Comparison of ENCODE assay signal across 1 cellular context in genomic region chr9:122125158-122125890, GRCh38.
TF ChIP-seq lines count a peak whose summit lies in the region.

No MANE protein-coding gene starts in this region.

TF ChIP-seq in HepG2, 621 proteins besides CTCF, POLR2A, EP300 and RAD21 (continued from another document and continues in another):
- TF ChIP-seq MTF1 (CRISPR knock-in tag; IDR thresholded peaks at IDR 0.05) (no peak), HBP1 (CRISPR knock-in tag; IDR thresholded peaks at IDR 0.05; ENCODE audit: low read depth) (0 out of 2 replicates have a peak, but pooled peaks have one; percentile 10), PHF20 (CRISPR knock-in tag; IDR thresholded peaks at IDR 0.05) (no peak), ZMYM4 (CRISPR knock-in tag; IDR thresholded peaks at IDR 0.05) (0 out of 2 replicates have a peak, but pooled peaks have one; percentile 18), ZC3H4 (CRISPR knock-in tag; IDR thresholded peaks at IDR 0.05; ENCODE audit: borderline replicate concordance) (no peak), TOE1 (CRISPR knock-in tag; IDR thresholded peaks at IDR 0.05) (no peak), ZNF235 (CRISPR knock-in tag; IDR thresholded peaks at IDR 0.05; ENCODE audit: borderline replicate concordance) (no peak), ZNF678 (CRISPR knock-in tag; IDR thresholded peaks at IDR 0.05) (no peak), ZNF335 (CRISPR knock-in tag; IDR thresholded peaks at IDR 0.05) (no peak), ZNF580 (CRISPR knock-in tag; IDR thresholded peaks at IDR 0.05; ENCODE audit: borderline replicate concordance, low read depth) (no peak), ZNF792 (CRISPR knock-in tag; IDR thresholded peaks at IDR 0.05) (no peak), PRDM10 (CRISPR knock-in tag; IDR thresholded peaks at IDR 0.05; ENCODE audit: low read depth) (no peak), MYC (CRISPR knock-in tag; IDR thresholded peaks at IDR 0.05; ENCODE audit: borderline replicate concordance) (0 out of 2 replicates have a peak, but pooled peaks have one; percentile 23), SRSF4 (IDR thresholded peaks at IDR 0.05; ENCODE audit: low read depth, low read length, poor library complexity, severe bottlenecking) (no peak), ZNF576 (CRISPR knock-in tag; IDR thresholded peaks at IDR 0.05) (no peak), SP5 (CRISPR knock-in tag; IDR thresholded peaks at IDR 0.05; ENCODE audit: borderline replicate concordance, low read depth) (no peak), ZFP91 (CRISPR knock-in tag; IDR thresholded peaks at IDR 0.05; ENCODE audit: borderline replicate concordance) (peak; percentile 44; the same call in 1 of the 2 replicates), ATF7 (IDR thresholded peaks at IDR 0.05) (no peak), ATF7 (CRISPR knock-in tag; IDR thresholded peaks at IDR 0.05) (no peak), PTBP1 (IDR thresholded peaks at IDR 0.05; ENCODE audit: low read depth, low read length, poor library complexity, severe bottlenecking) (no peak), SYNCRIP (IDR thresholded peaks at IDR 0.05; ENCODE audit: insufficient read depth, low read depth, low read length) (no peak), ASH2L (IDR thresholded peaks at IDR 0.05; ENCODE audit: insufficient read length, low read depth, low read length) (peak; percentile 25), NFIC (IDR thresholded peaks at IDR 0.05; ENCODE audit: low read length) (no peak), ZKSCAN5 (CRISPR knock-in tag; IDR thresholded peaks at IDR 0.05) (no peak), CEBPG (CRISPR knock-in tag; IDR thresholded peaks at IDR 0.05) (no peak), E2F2 (CRISPR knock-in tag; IDR thresholded peaks at IDR 0.05; ENCODE audit: borderline replicate concordance) (no peak), MLXIP (CRISPR knock-in tag; IDR thresholded peaks at IDR 0.05; ENCODE audit: borderline replicate concordance) (no peak), ZNF788 (CRISPR knock-in tag; IDR thresholded peaks at IDR 0.05; ENCODE audit: borderline replicate concordance) (no peak), MEIS2 (CRISPR knock-in tag; IDR thresholded peaks at IDR 0.05) (0 out of 2 replicates have a peak, but pooled peaks have one; percentile 41), DMAP1 (CRISPR knock-in tag; IDR thresholded peaks at IDR 0.05) (no peak), ZBTB20 (CRISPR knock-in tag; IDR thresholded peaks at IDR 0.05; ENCODE audit: borderline replicate concordance, low read depth) (peak; percentile 51; the same call in 1 of the 2 replicates), ZFP82 (CRISPR knock-in tag; IDR thresholded peaks at IDR 0.05; ENCODE audit: borderline replicate concordance) (no peak), POLR2AphosphoS5 (IDR thresholded peaks at IDR 0.05; ENCODE audit: low read depth, low read length) (no peak), HNF4G (IDR thresholded peaks at IDR 0.05; ENCODE audit: borderline replicate concordance, low read depth, low read length) (no peak), HNF4G (CRISPR knock-in tag; IDR thresholded peaks at IDR 0.05; ENCODE audit: borderline replicate concordance, low read depth) (no peak)
- TF ChIP-seq, protein P1, sequence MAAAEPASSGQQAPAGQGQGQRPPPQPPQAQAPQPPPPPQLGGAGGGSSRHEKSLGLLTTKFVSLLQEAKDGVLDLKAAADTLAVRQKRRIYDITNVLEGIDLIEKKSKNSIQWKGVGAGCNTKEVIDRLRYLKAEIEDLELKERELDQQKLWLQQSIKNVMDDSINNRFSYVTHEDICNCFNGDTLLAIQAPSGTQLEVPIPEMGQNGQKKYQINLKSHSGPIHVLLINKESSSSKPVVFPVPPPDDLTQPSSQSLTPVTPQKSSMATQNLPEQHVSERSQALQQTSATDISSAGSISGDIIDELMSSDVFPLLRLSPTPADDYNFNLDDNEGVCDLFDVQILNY (CRISPR knock-in tag; conservative IDR thresholded peaks at IDR 0.05): no peak
- TF ChIP-seq, protein P2, sequence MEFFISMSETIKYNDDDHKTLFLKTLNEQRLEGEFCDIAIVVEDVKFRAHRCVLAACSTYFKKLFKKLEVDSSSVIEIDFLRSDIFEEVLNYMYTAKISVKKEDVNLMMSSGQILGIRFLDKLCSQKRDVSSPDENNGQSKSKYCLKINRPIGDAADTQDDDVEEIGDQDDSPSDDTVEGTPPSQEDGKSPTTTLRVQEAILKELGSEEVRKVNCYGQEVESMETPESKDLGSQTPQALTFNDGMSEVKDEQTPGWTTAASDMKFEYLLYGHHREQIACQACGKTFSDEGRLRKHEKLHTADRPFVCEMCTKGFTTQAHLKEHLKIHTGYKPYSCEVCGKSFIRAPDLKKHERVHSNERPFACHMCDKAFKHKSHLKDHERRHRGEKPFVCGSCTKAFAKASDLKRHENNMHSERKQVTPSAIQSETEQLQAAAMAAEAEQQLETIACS (CRISPR knock-in tag; IDR thresholded peaks at IDR 0.05): no peak
- TF ChIP-seq, protein P3, sequence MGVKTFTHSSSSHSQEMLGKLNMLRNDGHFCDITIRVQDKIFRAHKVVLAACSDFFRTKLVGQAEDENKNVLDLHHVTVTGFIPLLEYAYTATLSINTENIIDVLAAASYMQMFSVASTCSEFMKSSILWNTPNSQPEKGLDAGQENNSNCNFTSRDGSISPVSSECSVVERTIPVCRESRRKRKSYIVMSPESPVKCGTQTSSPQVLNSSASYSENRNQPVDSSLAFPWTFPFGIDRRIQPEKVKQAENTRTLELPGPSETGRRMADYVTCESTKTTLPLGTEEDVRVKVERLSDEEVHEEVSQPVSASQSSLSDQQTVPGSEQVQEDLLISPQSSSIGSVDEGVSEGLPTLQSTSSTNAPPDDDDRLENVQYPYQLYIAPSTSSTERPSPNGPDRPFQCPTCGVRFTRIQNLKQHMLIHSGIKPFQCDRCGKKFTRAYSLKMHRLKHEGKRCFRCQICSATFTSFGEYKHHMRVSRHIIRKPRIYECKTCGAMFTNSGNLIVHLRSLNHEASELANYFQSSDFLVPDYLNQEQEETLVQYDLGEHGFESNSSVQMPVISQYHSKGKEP (CRISPR knock-in tag; IDR thresholded peaks at IDR 0.05): no peak
- TF ChIP-seq, protein P4, sequence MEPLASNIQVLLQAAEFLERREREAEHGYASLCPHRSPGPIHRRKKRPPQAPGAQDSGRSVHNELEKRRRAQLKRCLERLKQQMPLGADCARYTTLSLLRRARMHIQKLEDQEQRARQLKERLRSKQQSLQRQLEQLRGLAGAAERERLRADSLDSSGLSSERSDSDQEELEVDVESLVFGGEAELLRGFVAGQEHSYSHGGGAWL (CRISPR knock-in tag; IDR thresholded peaks at IDR 0.05): no peak
- TF ChIP-seq, protein P5, sequence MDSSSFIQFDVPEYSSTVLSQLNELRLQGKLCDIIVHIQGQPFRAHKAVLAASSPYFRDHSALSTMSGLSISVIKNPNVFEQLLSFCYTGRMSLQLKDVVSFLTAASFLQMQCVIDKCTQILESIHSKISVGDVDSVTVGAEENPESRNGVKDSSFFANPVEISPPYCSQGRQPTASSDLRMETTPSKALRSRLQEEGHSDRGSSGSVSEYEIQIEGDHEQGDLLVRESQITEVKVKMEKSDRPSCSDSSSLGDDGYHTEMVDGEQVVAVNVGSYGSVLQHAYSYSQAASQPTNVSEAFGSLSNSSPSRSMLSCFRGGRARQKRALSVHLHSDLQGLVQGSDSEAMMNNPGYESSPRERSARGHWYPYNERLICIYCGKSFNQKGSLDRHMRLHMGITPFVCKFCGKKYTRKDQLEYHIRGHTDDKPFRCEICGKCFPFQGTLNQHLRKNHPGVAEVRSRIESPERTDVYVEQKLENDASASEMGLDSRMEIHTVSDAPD (CRISPR knock-in tag; IDR thresholded peaks at IDR 0.05): no peak
- TF ChIP-seq, protein P6, sequence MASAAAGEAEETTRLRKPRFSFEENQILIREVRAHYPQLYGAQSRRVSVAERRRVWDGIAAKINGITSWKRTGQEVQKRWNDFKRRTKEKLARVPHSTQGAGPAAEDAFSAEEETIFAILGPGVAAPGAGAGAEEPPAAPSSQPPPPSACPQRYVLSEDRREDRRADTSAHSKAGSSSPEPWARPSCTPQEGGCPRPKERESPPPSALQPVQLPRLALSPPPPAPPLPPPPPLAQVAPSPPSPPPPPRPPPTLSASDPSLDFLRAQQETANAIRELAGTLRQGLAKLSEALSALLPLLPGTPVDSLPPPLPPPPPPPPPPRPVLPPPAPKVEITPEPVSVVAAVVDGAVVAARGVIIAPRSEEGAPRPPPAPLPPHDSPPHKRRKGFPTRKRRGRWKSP (CRISPR knock-in tag; IDR thresholded peaks at IDR 0.05): no peak
